8 cellular contexts compared by ENCODE assay signal in genomic region chr14:66624319-66624937, GRCh38.
DNase-seq lines count a peak whose midpoint lies in the region; ATAC-seq, FAIRE-seq and TF ChIP-seq lines count a peak whose summit lies in the region.

No MANE protein-coding gene starts in this region.

- POLR2A ChIA-PET in activated CD4-positive, alpha-beta T cell treated with anti-CD3 and anti-CD28 coated beads, Interleukin-2, amount 10 ng/mL, durations not matched to agents 7 days and 5 days (lab: Charles Lee) = no interaction called here

- peak; percentile 85 for FAIRE-seq in D721Med (lab: Jason Lieb, UNC)

- TF ChIP-seq CTCF in D721Med (IDR thresholded peaks at IDR 0.05; ENCODE audit: insufficient read depth, missing control alignments) = peak; percentile 81
- TF ChIP-seq CTCF in foreskin keratinocyte (conservative IDR thresholded peaks at IDR 0.05) = peak; percentile 80
- peak; percentile 79 for TF ChIP-seq CTCF in osteocyte (IDR thresholded peaks at IDR 0.05)

- no peak overlapping the region for H3K27ac Mint-ChIP-seq in activated CD4-positive, alpha-beta T cell treated with anti-CD3 and anti-CD28 coated beads, Interleukin-2, amount 10 ng/mL, durations not matched to agents 7 days and 5 days
- H3K27ac Mint-ChIP-seq in osteocyte (ENCODE audit: unreplicated experiment) = no peak overlapping the region

- H3K9me3 Mint-ChIP-seq in activated CD4-positive, alpha-beta T cell treated with anti-CD3 and anti-CD28 coated beads, Interleukin-2, amount 10 ng/mL, durations not matched to agents 7 days and 5 days = peaks cover 7% of the 10 kb centered on the region
- H3K9me3 Mint-ChIP-seq in osteocyte (ENCODE audit: unreplicated experiment) = no peaks in the 10 kb centered on the region

- no peaks in the 10 kb centered on the region for H3K27me3 ChIP-seq in foreskin keratinocyte

- H3K4me3 Mint-ChIP-seq in activated CD4-positive, alpha-beta T cell treated with anti-CD3 and anti-CD28 coated beads, Interleukin-2, amount 10 ng/mL, durations not matched to agents 7 days and 5 days = no peak overlapping the region
- no peak overlapping the region for H3K4me3 Mint-ChIP-seq in osteocyte (ENCODE audit: unreplicated experiment)

- no peaks in the 10 kb centered on the region for H3K4me1 ChIP-seq in foreskin keratinocyte

- ATAC-seq in GM21447 (IDR thresholded peaks at IDR 0.05; ENCODE audit: unreplicated experiment) (peak; percentile 56), foreskin keratinocyte (peak; percentile 90), HG03280 (IDR thresholded peaks at IDR 0.05; ENCODE audit: unreplicated experiment) (no peak)

- no peaks in the 10 kb centered on the region for H3K27me3 Mint-ChIP-seq in activated CD4-positive, alpha-beta T cell treated with anti-CD3 and anti-CD28 coated beads, Interleukin-2, amount 10 ng/mL, durations not matched to agents 7 days and 5 days
- H3K27me3 Mint-ChIP-seq in osteocyte (ENCODE audit: unreplicated experiment) = no peaks in the 10 kb centered on the region

- H3K27ac ChIP-seq in foreskin keratinocyte = no peak overlapping the region

- DNase-seq in D721Med (ENCODE audit: insufficient read length, low spot score) = peak; percentile 25
- DNase-seq in NCI-H2081 treated with DMSO at 0.1 percent for 48 hours (lab: John Stamatoyannopoulos, UW) = peak; percentile 48
- DNase-seq in activated CD4-positive, alpha-beta T cell treated with anti-CD3 and anti-CD28 coated beads, Interleukin-2, amount 10 ng/mL, durations not matched to agents 7 days and 5 days = peak; percentile 49
- DNase-seq in foreskin keratinocyte = peak in 1 of 2 donors; percentile 53
- DNase-seq in osteocyte (ENCODE audit: extremely low spot score, unreplicated experiment) = no peak
- no peak for DNase-seq in NCI-H146 treated with DMSO at 0.1 percent for 48 hours (lab: John Stamatoyannopoulos, UW; ENCODE audit: unreplicated experiment)

- CTCF ChIA-PET in activated CD4-positive, alpha-beta T cell treated with anti-CD3 and anti-CD28 coated beads, Interleukin-2, amount 10 ng/mL, durations not matched to agents 7 days and 5 days (lab: Charles Lee) = interaction anchor here (1.0 to 1.8 kb wide), 4 partner anchors 13 to 128 kb away, joined by 3 to 4 read pairs (median 4); no protein-coding TSS in a partner anchor

- H3K4me1 Mint-ChIP-seq in activated CD4-positive, alpha-beta T cell treated with anti-CD3 and anti-CD28 coated beads, Interleukin-2, amount 10 ng/mL, durations not matched to agents 7 days and 5 days = no peaks in the 10 kb centered on the region
- H3K4me1 Mint-ChIP-seq in osteocyte (ENCODE audit: unreplicated experiment) = peaks cover 10% of the 10 kb centered on the region

- peaks cover 3% of the 10 kb centered on the region for H3K36me3 Mint-ChIP-seq in activated CD4-positive, alpha-beta T cell treated with anti-CD3 and anti-CD28 coated beads, Interleukin-2, amount 10 ng/mL, durations not matched to agents 7 days and 5 days (ENCODE audit: low read depth)
- no peaks in the 10 kb centered on the region for H3K36me3 Mint-ChIP-seq in osteocyte (ENCODE audit: unreplicated experiment)

Comparison
In these comparisons a context has a peak if more than half of its experiments do, and no peak if none do; other contexts are left out.
1. DNase-seq: peak in D721Med (single experiment), NCI-H2081 treated with DMSO at 0.1 percent for 48 hours (single experiment) and activated CD4-positive, alpha-beta T cell treated with anti-CD3 and anti-CD28 coated beads, Interleukin-2, amount 10 ng/mL, durations not matched to agents 7 days and 5 days (single experiment); none in osteocyte (single experiment) and NCI-H146 treated with DMSO at 0.1 percent for 48 hours (single experiment).
2. Peak in every context shown above with its lines, with median percentiles within 50 percentile points of each other: CTCF ChIP-seq.